18 cellular contexts compared by ENCODE assay signal in the genomic region with DNA sequence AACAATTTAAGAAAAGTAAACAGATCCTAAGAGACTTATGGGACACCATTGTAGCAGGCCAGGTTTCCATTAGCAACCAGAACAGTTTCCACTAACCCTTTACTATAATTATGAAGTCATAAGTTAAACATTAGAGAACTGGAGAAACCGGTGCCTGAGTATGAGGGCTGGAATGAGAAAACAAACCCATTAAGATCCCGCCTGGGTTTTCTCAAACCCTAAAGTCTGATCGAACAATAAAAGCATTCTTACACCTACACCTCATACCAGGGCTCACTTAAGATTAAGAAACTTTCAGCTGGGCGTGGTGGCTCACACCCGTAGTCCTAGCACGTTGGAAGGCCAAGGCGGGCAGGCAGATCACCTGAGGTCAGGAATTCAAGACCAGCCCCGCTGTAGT. TPM values are rescaled to one million over a fixed set of nuclear protein-coding genes. Genes with fewer than 3 reads are reported as not detected.
DNase-seq lines count a peak whose midpoint lies in the region; ATAC-seq and TF ChIP-seq lines count a peak whose summit lies in the region.
"Had no signal": no experiment of that assay in that cellular context is flagged by ENCODE, and none has a peak within 500 bp of the region (broad histone marks: within the 10 kb centered on the region; RNA-seq: fewer than 3 reads in every experiment).

No MANE protein-coding gene starts in this region.

- H3K4me1 ChIP-seq in Peyer's patch, result peaks cover 0 to 3% (median 0%) of the 10 kb centered on the region in 4 donors
- peaks cover 17% of the 10 kb centered on the region for H3K4me1 ChIP-seq in foreskin keratinocyte
- no peaks in the 10 kb centered on the region for H3K4me1 ChIP-seq in right cardiac atrium (ENCODE audit: control insufficient read depth, insufficient read depth, low read length)

- peak; percentile 83 for DNase-seq in Caki2 (ENCODE audit: low read depth)
- peak in 2 of 3 donors; percentile 63 to 69 for DNase-seq in Peyer's patch
- DNase-seq in foreskin keratinocyte, result peak; percentile 80 to 98
- DNase-seq in activated CD4-positive, alpha-beta T cell treated with anti-CD3 and anti-CD28 coated beads, Interleukin-2, amount 50 U/mL, for 4 hours, result no peak
- DNase-seq in right cardiac atrium, result no peak
- DNase-seq in posterior cingulate gyrus, result no peak
- no peak for DNase-seq in omental fat pad (ENCODE audit: low spot score)
- DNase-seq: activated CD8-positive, alpha-beta T cell treated with anti-CD3 and anti-CD28 coated beads, Interleukin-2, amount 10 ng/mL, durations not matched to agents 7 days and 5 days; activated gamma-delta T cell treated with Interleukin-2 at 50 U/mL for 16 hours; DMS79; effector memory CD4-positive, alpha-beta T cell; heart right ventricle; NCI-H1436; NCI-H524 treated with DMSO at 0.1 percent for 48 hours; nucleus accumbens; SHP77 treated with DMSO at 0.1 percent for 48 hours had no signal

- no peaks in the 10 kb centered on the region for H3K36me3 ChIP-seq in Peyer's patch
- H3K36me3 ChIP-seq: heart right ventricle, thoracic aorta had no signal

- intact Hi-C loops in right cardiac atrium (cut with DNase I), result no loop called here
- intact Hi-C loops in posterior cingulate gyrus (cut with DNase I), result no loop called here

- H3K27ac Mint-ChIP-seq in nephron, result peak overlapping the region; percentile 78 to 94 (median 86)
- H3K27ac Mint-ChIP-seq: activated CD8-positive, alpha-beta T cell treated with anti-CD3 and anti-CD28 coated beads, Interleukin-2, amount 10 ng/mL, durations not matched to agents 7 days and 5 days had no signal

- H3K9me3 ChIP-seq in Peyer's patch (no peaks in the 10 kb centered on the region), right cardiac atrium (ENCODE audit: control insufficient read depth, low read length) (no peaks in the 10 kb centered on the region)

- in situ Hi-C loops in Caki2 (cut with HindIII; ENCODE audit: low pct_unique_long_range_greater_than_20kb, low sequenced_read_pairs), result no loop called here

- no peaks in the 10 kb centered on the region for H3K27me3 Mint-ChIP-seq in nephron (ENCODE audit: low read depth)

- H3K27ac ChIP-seq in Peyer's patch (peak overlapping the region in 3 of 4 donors; percentile 42 to 80 (median 66)), foreskin keratinocyte (peak overlapping the region; percentile 86), right cardiac atrium (ENCODE audit: low read length) (no peak overlapping the region)
- H3K27ac ChIP-seq: heart right ventricle, thoracic aorta had no signal

- peak; percentile 95 for ATAC-seq in foreskin keratinocyte
- no peak for ATAC-seq in right cardiac atrium
- ATAC-seq in omental fat pad (ENCODE audit: low FRiP score), result no peak
- ATAC-seq: activated CD8-positive, alpha-beta T cell treated with anti-CD3 and anti-CD28 coated beads, Interleukin-2, amount 10 ng/mL, durations not matched to agents 7 days and 5 days; heart right ventricle had no signal

- H3K36me3 Mint-ChIP-seq in nephron (ENCODE audit: low read depth), result no peaks in the 10 kb centered on the region

- no peak for TF ChIP-seq POLR2A in Peyer's patch (IDR thresholded peaks at IDR 0.05)

- TF ChIP-seq CTCF in Peyer's patch (IDR thresholded peaks at IDR 0.05), result no peak
- TF ChIP-seq CTCF in foreskin keratinocyte (conservative IDR thresholded peaks at IDR 0.05), result no peak
- TF ChIP-seq CTCF in nephron (IDR thresholded peaks at IDR 0.05; ENCODE audit: unreplicated experiment in 3 of 3), result no peak
- TF ChIP-seq CTCF in omental fat pad (IDR thresholded peaks at IDR 0.05), result no peak

- 89% methylated on average over 8 of the region's 8 CpGs for WGBS in right cardiac atrium

- H3K4me3 ChIP-seq in Peyer's patch (no peak overlapping the region), right cardiac atrium (ENCODE audit: low read length) (no peak overlapping the region)
- H3K4me3 ChIP-seq: heart right ventricle, thoracic aorta had no signal

- H3K4me1 Mint-ChIP-seq in nephron, result peaks cover 15% of the 10 kb centered on the region

- peak overlapping the region in 1 of 3 experiments; percentile 4 for H3K4me3 Mint-ChIP-seq in nephron
- H3K4me3 Mint-ChIP-seq: activated CD8-positive, alpha-beta T cell treated with anti-CD3 and anti-CD28 coated beads, Interleukin-2, amount 10 ng/mL, durations not matched to agents 7 days and 5 days had no signal

- H3K9me3 Mint-ChIP-seq in nephron, result peaks cover 3% of the 10 kb centered on the region

- no peaks in the 10 kb centered on the region for H3K27me3 ChIP-seq in Peyer's patch
- H3K27me3 ChIP-seq in foreskin keratinocyte, result no peaks in the 10 kb centered on the region
- no peaks in the 10 kb centered on the region for H3K27me3 ChIP-seq in right cardiac atrium (ENCODE audit: control insufficient read depth, insufficient read depth)
- H3K27me3 ChIP-seq: heart right ventricle had no signal

RNA-seq across cellular contexts. Expression of gene DHX15, which starts 13.7 kb away (rescaled TPM):
- 159 and 170 TPM in 2 replicates for total RNA-seq in Caki2 (2014; rRNA removed; shearing (Covaris generic); ENCODE audit: low replicate concordance)
- 100 to 1,000 TPM; 125 to 314 (median 146) TPM for total RNA-seq in Peyer's patch
- 167 and 184 TPM in 2 replicates for total RNA-seq in foreskin keratinocyte
- 93.4 and 120 TPM in 2 replicates for polyA plus RNA-seq in foreskin keratinocyte
- 10 to 100 TPM; 61.9 to 78.6 (median 65.2) TPM for total RNA-seq in right cardiac atrium
- 37.8 TPM for polyA plus RNA-seq in right cardiac atrium
- total RNA-seq in omental fat pad, result 100 to 1,000 TPM; 115 to 252 (median 154) TPM

Comparison
In these comparisons a context has a peak if more than half of its experiments do, and no peak if none do; other contexts are left out.
1. DNase-seq: peak in Caki2 (single experiment), Peyer's patch (2 of 3) and foreskin keratinocyte (2 of 2); none in activated CD4-positive, alpha-beta T cell treated with anti-CD3 and anti-CD28 coated beads, Interleukin-2, amount 50 U/mL, for 4 hours (0 of 2), right cardiac atrium (0 of 3), posterior cingulate gyrus (0 of 10) and omental fat pad (single experiment).